21 cellular contexts compared by ENCODE assay signal in genomic region chr3:64122476-64122875, GRCh38.
A peak's percentile ranks its signal among the peaks of the same experiment; 100 is the strongest.
DNase-seq lines count a peak whose midpoint lies in the region; ATAC-seq and TF ChIP-seq lines count a peak whose summit lies in the region.
"Had no signal": no experiment of that assay in that cellular context is flagged by ENCODE, and none has a peak within 500 bp of the region (broad histone marks: within the 10 kb centered on the region; RNA-seq: fewer than 3 reads in every experiment).

No MANE protein-coding gene starts in this region.

- no peak overlapping the region for H3K4ac ChIP-seq in trophoblast cell (ENCODE audit: low read depth, low read length)

- peaks cover 25% of the 10 kb centered on the region for H3K27me3 Mint-ChIP-seq in Calu3 (ENCODE audit: unreplicated experiment)

- peaks cover 9 to 21% of the 10 kb centered on the region in 2 experiments for H3K36me3 ChIP-seq in trophoblast cell (ENCODE audit: control insufficient read depth in 1 of 2, insufficient read depth in 2 of 2, low read length in 2 of 2)

- no peak overlapping the region for H3K27ac Mint-ChIP-seq in Calu3 (ENCODE audit: unreplicated experiment)
- H3K27ac Mint-ChIP-seq: CD8-positive, alpha-beta memory T cell had no signal

- no peak overlapping the region for H3K27ac ChIP-seq in trophoblast cell (ENCODE audit: low read depth, low read length)
- H3K27ac ChIP-seq: HL-60, SK-N-MC had no signal

- H2BK12ac ChIP-seq in trophoblast cell (ENCODE audit: low read length), result no peak overlapping the region

- no TSS peak for BruUV-seq in Calu3 (replicated peaks; lab: Mats Ljungman, UMichigan)

- no peak overlapping the region for H4K8ac ChIP-seq in trophoblast cell (ENCODE audit: low read depth, low read length)

- no peak overlapping the region for H3K23ac ChIP-seq in trophoblast cell (ENCODE audit: low read length)

- no peaks in the 10 kb centered on the region for H3K9me3 Mint-ChIP-seq in Calu3 (ENCODE audit: low read depth, unreplicated experiment)

- H3K4me3 Mint-ChIP-seq in Calu3 (ENCODE audit: low read depth, unreplicated experiment), result no peak overlapping the region
- H3K4me3 Mint-ChIP-seq: CD8-positive, alpha-beta memory T cell had no signal

- ATAC-seq in left cardiac atrium, result peak; percentile 89 to 97

- no peaks in the 10 kb centered on the region for H3K4me1 Mint-ChIP-seq in Calu3 (ENCODE audit: low read depth, unreplicated experiment)
- H3K4me1 Mint-ChIP-seq: CD8-positive, alpha-beta memory T cell had no signal

- no peak overlapping the region for H3K14ac ChIP-seq in trophoblast cell (ENCODE audit: low read length)

- H2BK5ac ChIP-seq in trophoblast cell (ENCODE audit: low read depth, low read length, poor library complexity), result no peak overlapping the region

- H3K9ac ChIP-seq in trophoblast cell (ENCODE audit: low read length), result peak overlapping the region; percentile 33

- H3K79me2 ChIP-seq in trophoblast cell (ENCODE audit: control insufficient read depth, insufficient read depth, low read length, poor library complexity), result no peaks in the 10 kb centered on the region

- intact Hi-C loops in left cardiac atrium (cut with DNase I), result no loop called here
- intact Hi-C loops in Calu3 (cut with micrococcal nuclease; ENCODE audit: unreplicated experiment), result no loop called here

- no peak overlapping the region for H3K4me2 ChIP-seq in trophoblast cell (ENCODE audit: low read length)

- H3K4me3 ChIP-seq in trophoblast cell (ENCODE audit: low read depth, low read length), result no peak overlapping the region
- H3K4me3 ChIP-seq: SK-N-MC had no signal

- no peak overlapping the region for H2AFZ ChIP-seq in trophoblast cell (ENCODE audit: insufficient read depth, low read length, poor library complexity)

- H3K36me3 Mint-ChIP-seq in Calu3 (ENCODE audit: insufficient read depth, unreplicated experiment), result no peaks in the 10 kb centered on the region
- H3K36me3 Mint-ChIP-seq: CD8-positive, alpha-beta memory T cell had no signal

- no peak overlapping the region for H4K12ac ChIP-seq in trophoblast cell (ENCODE audit: low read depth, low read length)

- no peak overlapping the region for H4K91ac ChIP-seq in trophoblast cell (ENCODE audit: low read depth, low read length)

- DNase-seq in D341Med (ENCODE audit: low spot score) (peak; percentile 15), cerebellar cortex (ENCODE audit: low spot score) (peak; percentile 19), left cardiac atrium (peak; percentile 63), trophoblast cell (no peak), NCI-H1930 (lab: John Stamatoyannopoulos, UW) (no peak), COLO829 (ENCODE audit: low spot score) (no peak), Calu3 (no peak)
- DNase-seq: C1 segment of cervical spinal cord; CD8-positive, alpha-beta memory T cell; DMS 273 treated with DMSO at 0.1 percent for 48 hours; GDM1; HCEC 1CT; IMR-90; NCI-H1048; NCI-H1436; NCI-H2029; NCI-H446 treated with DMSO at 0.1 percent for 48 hours; NK-92 treated with Interleukin-12 subunit alpha and Interleukin-12 subunit beta, amount 100 ng/mL, for 24 hours; SHP77 had no signal

- no peak for TF ChIP-seq CTCF in Calu3 (IDR thresholded peaks at IDR 0.05; ENCODE audit: unreplicated experiment)

- peaks cover 0 to 4% of the 10 kb centered on the region in 2 experiments for H3K4me1 ChIP-seq in trophoblast cell (ENCODE audit: control insufficient read depth in 1 of 2, insufficient read depth in 2 of 2, low read length in 2 of 2)

- H3K18ac ChIP-seq in trophoblast cell (ENCODE audit: low read length), result no peak overlapping the region

- H2AK5ac ChIP-seq in trophoblast cell (ENCODE audit: low read length), result no peak overlapping the region

- H3K9me3 ChIP-seq in trophoblast cell (ENCODE audit: insufficient read depth, low read depth, low read length), result no peaks in the 10 kb centered on the region

- no peaks in the 10 kb centered on the region for H3K79me1 ChIP-seq in trophoblast cell (ENCODE audit: low read length)

- CTCF ChIA-PET in Calu3 (lab: Charles Lee), result no interaction called here

- no peaks in the 10 kb centered on the region for H3K27me3 ChIP-seq in trophoblast cell (ENCODE audit: insufficient read depth, low read length)

- H2BK120ac ChIP-seq in trophoblast cell (ENCODE audit: insufficient read depth, low read length, poor library complexity), result no peak overlapping the region

- no CpG with 5 or more reads among the region's 3 CpGs for WGBS in trophoblast cell (ENCODE audit: extremely low coverage, insufficient coverage, insufficient read length)

Comparison
In these comparisons a context has a peak if more than half of its experiments do, and no peak if none do; other contexts are left out.
1. DNase-seq: peak in D341Med (single experiment), cerebellar cortex (single experiment) and left cardiac atrium (single experiment); none in trophoblast cell (0 of 2), NCI-H1930 (0 of 2), COLO829 (single experiment) and Calu3 (single experiment).